ENCODE assay signal across 11 cellular contexts in the genomic region with DNA sequence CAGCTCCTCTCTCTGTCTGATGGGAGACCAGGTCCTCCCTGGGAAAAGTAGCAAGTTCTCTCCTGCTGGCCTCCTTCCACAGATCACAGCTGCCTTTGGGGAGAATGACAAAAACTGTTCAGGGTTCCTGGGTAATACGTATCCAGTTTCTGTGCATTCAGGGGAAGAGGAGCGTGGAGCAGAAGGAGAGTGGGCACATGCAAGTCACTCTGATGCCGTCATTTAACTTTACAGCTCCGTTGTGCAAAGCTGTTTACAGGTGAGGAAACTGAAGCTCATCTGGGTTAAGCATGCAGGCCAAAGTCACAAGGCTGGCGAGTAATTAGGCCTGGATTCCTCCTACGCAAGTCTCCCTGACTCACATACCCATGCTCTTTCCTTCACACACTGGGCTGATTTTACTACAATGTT. TPM values are rescaled to one million over a fixed set of nuclear protein-coding genes. Genes with fewer than 3 reads are reported as not detected.
DNase-seq lines count a peak whose midpoint lies in the region; ATAC-seq and TF ChIP-seq lines count a peak whose summit lies in the region.
"Had no signal": no experiment of that assay in that cellular context is flagged by ENCODE, and none has a peak within 500 bp of the region (broad histone marks: within the 10 kb centered on the region; RNA-seq: fewer than 3 reads in every experiment).

No MANE protein-coding gene starts in this region.

- no peaks in the 10 kb centered on the region for H3K36me3 ChIP-seq in SJSA1
- H3K36me3 ChIP-seq in gastrocnemius medialis: no peaks in the 10 kb centered on the region

- peak; percentile 54 for DNase-seq in G401 (ENCODE audit: low spot score)
- DNase-seq in SJSA1 (ENCODE audit: low read depth in 1 of 2, low spot score in 2 of 2): peak in 1 of 2 experiments; percentile 16
- DNase-seq in fibroblast of pulmonary artery (ENCODE audit: low read depth): peak; percentile 86
- peak; percentile 17 to 41 for DNase-seq in gastrocnemius medialis
- no peak for DNase-seq in NCI-H524 treated with DMSO at 0.1 percent for 48 hours (lab: John Stamatoyannopoulos, UW)
- DNase-seq in left colon: no peak
- DNase-seq: activated T-cell treated with anti-CD3 and anti-CD28 coated beads, Interleukin-2, amount 50 U/mL, for 72 hours; GOT3 had no signal

- H3K27me3 ChIP-seq in SJSA1 (replicated peaks): no peaks in the 10 kb centered on the region
- no peaks in the 10 kb centered on the region for H3K27me3 ChIP-seq in gastrocnemius medialis

- no peak for TF ChIP-seq CTCF in fibroblast of pulmonary artery (IDR thresholded peaks at IDR 0.05; ENCODE audit: low read length, missing control alignments)
- TF ChIP-seq CTCF in gastrocnemius medialis (IDR thresholded peaks at IDR 0.05 in 4 of 5, conservative IDR thresholded peaks at IDR 0.05 in 1 of 5): no peak

- in situ Hi-C loops in G401 (cut with HindIII; ENCODE audit: low sequenced_read_pairs): no loop called here
- in situ Hi-C loops in gastrocnemius medialis (cut with MboI; ENCODE audit: low sequenced_read_pairs in 4 of 4): loop anchor here in 1 of 4 donors (25.0 kb wide), 1 partner anchor 102 kb away; no protein-coding TSS in a partner anchor

- peak; percentile 85 to 90 for ATAC-seq in gastrocnemius medialis
- ATAC-seq in HG03565 (IDR thresholded peaks at IDR 0.05; ENCODE audit: unreplicated experiment): no peak
- ATAC-seq in GM19035 (IDR thresholded peaks at IDR 0.05; ENCODE audit: unreplicated experiment): no peak
- no peak for ATAC-seq in left colon
- ATAC-seq: activated T-cell treated with anti-CD3 and anti-CD28 coated beads, Interleukin-2, amount 50 U/mL, for 72 hours had no signal

- H3K27ac ChIP-seq in SJSA1 (peak overlapping the region; percentile 100), gastrocnemius medialis (peak overlapping the region; percentile 14 to 62 (median 43))

- intact Hi-C loops in gastrocnemius medialis (cut with DNase I; ENCODE audit: low total_unique reads) (loop anchor here (5.0 kb wide), 1 partner anchor 33 kb away; no protein-coding TSS in a partner anchor), left colon (cut with DNase I, micrococcal nuclease) (loop anchor here in 1 of 2 donors (10.0 kb wide), 1 partner anchor 90 kb away; the partner anchor contains the start of gene TM4SF4)

- H3K9me3 ChIP-seq in SJSA1 (replicated peaks): no peaks in the 10 kb centered on the region
- H3K9me3 ChIP-seq in gastrocnemius medialis: no peaks in the 10 kb centered on the region

- H3K4me3 ChIP-seq in SJSA1 (no peak overlapping the region), fibroblast of pulmonary artery (replicated peaks; ENCODE audit: low read depth, low read length) (no peak overlapping the region), gastrocnemius medialis (no peak overlapping the region)
- H3K4me3 ChIP-seq: coronary artery had no signal

- TF ChIP-seq POLR2A in gastrocnemius medialis (IDR thresholded peaks at IDR 0.05): no peak

- peaks cover 58% of the 10 kb centered on the region for H3K4me1 ChIP-seq in SJSA1 (replicated peaks)
- H3K4me1 ChIP-seq in gastrocnemius medialis: peaks cover 4 to 7% of the 10 kb centered on the region in 2 donors

RNA-seq across cellular contexts. Expression of gene TM4SF1, which starts 7.5 kb away (rescaled TPM):
- 1,040 and 1,132 TPM in 2 replicates for total RNA-seq in G401 (2014; rRNA removed; shearing (Covaris generic))
- total RNA-seq in SJSA1 (2014; rRNA removed; shearing (Covaris generic)): 117 and 140 TPM in 2 replicates
- 10 to 100 TPM; 23.0 to 43.8 (median 38.6) TPM for total RNA-seq in gastrocnemius medialis
- total RNA-seq in left colon: 10 to 100 TPM; 27.0 to 83.9 TPM

RNA-seq across cellular contexts. Expression of gene TM4SF18, which starts 51.5 kb away (rescaled TPM):
- total RNA-seq in G401 (2014; rRNA removed; shearing (Covaris generic)): 13.4 and 36.7 TPM in 2 replicates
- 2.4 and 10.4 TPM in 2 replicates for total RNA-seq in SJSA1 (2014; rRNA removed; shearing (Covaris generic))
- 10 to 100 TPM in 1 of 4 donors, 1 to 10 TPM in 3; 4.1 to 13.6 (median 5.9) TPM for total RNA-seq in gastrocnemius medialis
- 1 to 10 TPM in 1 of 2 donors, under 1 TPM in 1; 0.95 to 2.0 TPM for total RNA-seq in left colon
- total RNA-seq: activated T-cell treated with anti-CD3 and anti-CD28 coated beads, Interleukin-2, amount 50 U/mL, for 72 hours had no signal

Comparison
In these comparisons a context has a peak if more than half of its experiments do, and no peak if none do; other contexts are left out.
1. DNase-seq: peak in G401 (single experiment), fibroblast of pulmonary artery (single experiment) and gastrocnemius medialis (2 of 2); none in NCI-H524 treated with DMSO at 0.1 percent for 48 hours (single experiment) and left colon (0 of 2).
2. ATAC-seq: peak in gastrocnemius medialis (2 of 2); none in HG03565 (single experiment), GM19035 (single experiment) and left colon (single experiment).